1 cellular context compared by ENCODE assay signal in genomic region chr20:34953960-34954359, GRCh38.
TF ChIP-seq lines count a peak whose summit lies in the region.

No MANE protein-coding gene starts in this region.

TF ChIP-seq in GM23338, 12 proteins besides CTCF, POLR2A, EP300 and RAD21:
- no peak for TF ChIP-seq ZNF114 (CRISPR knock-in tag; IDR thresholded peaks at IDR 0.05)
- no peak for TF ChIP-seq CREB1 (CRISPR knock-in tag; IDR thresholded peaks at IDR 0.05; ENCODE audit: low read depth)
- no peak for TF ChIP-seq EZH2 (IDR thresholded peaks at IDR 0.05; ENCODE audit: low read depth, unreplicated experiment)
- TF ChIP-seq REST (IDR thresholded peaks at IDR 0.05; ENCODE audit: unreplicated experiment): no peak
